38 cellular contexts compared by ENCODE assay signal in the genomic region with DNA sequence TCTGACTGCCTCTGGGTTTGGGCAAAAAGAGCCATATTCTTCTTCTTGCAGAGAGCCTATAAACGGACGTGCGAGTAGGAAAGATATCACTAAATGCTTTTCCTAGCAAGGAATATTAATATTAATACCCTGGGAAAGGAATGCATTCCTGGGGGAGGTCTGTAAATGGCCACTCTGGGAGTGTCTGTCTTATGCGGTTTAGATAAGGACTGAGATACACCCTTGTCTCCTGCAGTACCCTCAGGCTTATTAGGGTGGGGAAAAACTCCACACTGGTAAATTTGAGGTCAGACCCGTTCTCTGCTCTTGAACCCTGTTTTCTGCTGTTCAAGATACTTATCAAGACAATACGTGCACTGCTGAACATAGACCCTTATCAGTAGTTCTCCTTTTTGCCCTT.
"Had no signal": no experiment of that assay in that cellular context is flagged by ENCODE, and none has a peak within 500 bp of the region (broad histone marks: within the 10 kb centered on the region; RNA-seq: fewer than 3 reads in every experiment).

No MANE protein-coding gene starts in this region.

- H3K36me3 ChIP-seq: adrenal gland, ascending aorta, brain microvascular endothelial cell, breast epithelium, cardiac muscle cell had no signal

- H3K9me3 ChIP-seq: adrenal gland, body of pancreas had no signal

- H3K4me3 ChIP-seq: adrenal gland, ascending aorta, body of pancreas, breast epithelium, cardiac muscle cell had no signal

- ATAC-seq: activated naive CD4-positive, alpha-beta T cell treated with anti-CD3 and anti-CD28 coated beads, Interleukin-2, amount 50 U/mL, for 72 hours; activated naive CD8-positive, alpha-beta T cell treated with anti-CD3 and anti-CD28 coated beads, Interleukin-2, amount 50 U/mL, for 24 hours; activated T-cell treated with anti-CD3 and anti-CD28 coated beads, Interleukin-2, amount 50 U/mL, for 4 hours; activated T-cell treated with anti-CD3 and anti-CD28 coated beads, Interleukin-2, amount 50 U/mL, for 72 hours; activated T-helper 17 cell treated with anti-CD3 and anti-CD28 coated beads, Interleukin-2, amount 50 U/mL, for 72 hours; body of pancreas had no signal

- H3K36me3 Mint-ChIP-seq: activated naive CD4-positive, alpha-beta T cell treated with anti-CD3 and anti-CD28 coated beads, Interleukin-2, amount 10 ng/mL, durations not matched to agents 7 days and 5 days; activated naive CD4-positive, alpha-beta T cell treated with anti-CD3 and anti-CD28 coated beads, Interleukin-2, amount 50 U/mL, for 24 hours; activated naive CD4-positive, alpha-beta T cell treated with anti-CD3 and anti-CD28 coated beads, Interleukin-2, amount 50 U/mL, for 72 hours; activated naive CD8-positive, alpha-beta T cell treated with anti-CD3 and anti-CD28 coated beads for 36 hours; activated naive CD8-positive, alpha-beta T cell treated with anti-CD3 and anti-CD28 coated beads, Interleukin-2, amount 10 ng/mL, durations not matched to agents 7 days and 5 days; brain had no signal

- H3K27me3 ChIP-seq: adrenal gland, ascending aorta, body of pancreas, brain microvascular endothelial cell, breast epithelium, cardiac muscle cell had no signal

- H3K27me3 Mint-ChIP-seq: activated naive CD4-positive, alpha-beta T cell treated with anti-CD3 and anti-CD28 coated beads, Interleukin-2, amount 10 ng/mL, durations not matched to agents 7 days and 5 days; activated naive CD4-positive, alpha-beta T cell treated with anti-CD3 and anti-CD28 coated beads, Interleukin-2, amount 50 U/mL, for 24 hours; activated naive CD8-positive, alpha-beta T cell; activated naive CD8-positive, alpha-beta T cell treated with anti-CD3 and anti-CD28 coated beads for 36 hours; activated naive CD8-positive, alpha-beta T cell treated with anti-CD3 and anti-CD28 coated beads, Interleukin-2, amount 10 ng/mL, durations not matched to agents 7 days and 5 days; activated naive CD8-positive, alpha-beta T cell treated with anti-CD3 and anti-CD28 coated beads, Interleukin-2, amount 50 U/mL, for 24 hours; activated T-cell treated with anti-CD3 and anti-CD28 coated beads, Interleukin-2, amount 50 U/mL, for 24 hours; activated T-helper 17 cell treated with anti-CD3 and anti-CD28 coated beads, Interleukin-2, amount 50 U/mL, for 72 hours; brain; central memory CD8-positive, alpha-beta T cell had no signal

- H3K4me3 Mint-ChIP-seq: activated naive CD4-positive, alpha-beta T cell treated with anti-CD3 and anti-CD28 coated beads for 36 hours; activated naive CD4-positive, alpha-beta T cell treated with anti-CD3 and anti-CD28 coated beads, Interleukin-2, amount 10 ng/mL, durations not matched to agents 7 days and 5 days; activated naive CD4-positive, alpha-beta T cell treated with anti-CD3 and anti-CD28 coated beads, Interleukin-2, amount 50 U/mL, for 24 hours; activated naive CD8-positive, alpha-beta T cell; activated naive CD8-positive, alpha-beta T cell treated with anti-CD3 and anti-CD28 coated beads for 36 hours; activated naive CD8-positive, alpha-beta T cell treated with anti-CD3 and anti-CD28 coated beads, Interleukin-2, amount 10 ng/mL, durations not matched to agents 7 days and 5 days; activated naive CD8-positive, alpha-beta T cell treated with anti-CD3 and anti-CD28 coated beads, Interleukin-2, amount 50 U/mL, for 24 hours; activated T-cell treated with anti-CD3 and anti-CD28 coated beads, Interleukin-2, amount 50 U/mL, for 24 hours; activated T-cell treated with anti-CD3 and anti-CD28 coated beads, Interleukin-2, amount 50 U/mL, for 4 hours; activated T-cell treated with anti-CD3 and anti-CD28 coated beads, Interleukin-2, amount 50 U/mL, for 72 hours; activated T-helper 1 cell treated with anti-CD3 and anti-CD28 coated beads, Interleukin-12 subunit alpha, Interleukin-12 subunit beta, Interleukin-2, Interleukin-4 antibody, amounts not matched to agents 30 ng/mL and 10 ng/mL and 1 ng/mL, durations not matched to agents 14 hours and 24 hours and 36 hours; activated T-helper 17 cell treated with anti-CD3 and anti-CD28 coated beads, Interleukin-2, amount 50 U/mL, for 72 hours; brain; central memory CD8-positive, alpha-beta T cell had no signal

- H3K4me1 ChIP-seq: adrenal gland, ascending aorta, body of pancreas, breast epithelium had no signal

- DNase-seq: activated effector memory CD4-positive, alpha-beta T cell treated with anti-CD3 and anti-CD28 coated beads, Interleukin-2, amount 50 U/mL, for 16 hours; activated effector memory CD4-positive, alpha-beta T cell treated with Interleukin-2 at 50 U/mL for 16 hours; activated gamma-delta T cell; activated gamma-delta T cell treated with Interleukin-2 at 50 U/mL for 16 hours; activated naive CD4-positive, alpha-beta T cell; activated naive CD4-positive, alpha-beta T cell treated with anti-CD3 and anti-CD28 coated beads for 36 hours; activated naive CD4-positive, alpha-beta T cell treated with anti-CD3 and anti-CD28 coated beads, Interleukin-2, amount 10 ng/mL, durations not matched to agents 7 days and 5 days; activated naive CD4-positive, alpha-beta T cell treated with anti-CD3 and anti-CD28 coated beads, Interleukin-2, amount 50 U/mL, for 16 hours; activated naive CD4-positive, alpha-beta T cell treated with Interleukin-2 at 50 U/mL for 16 hours; activated naive CD8-positive, alpha-beta T cell treated with anti-CD3 and anti-CD28 coated beads for 36 hours; activated naive CD8-positive, alpha-beta T cell treated with anti-CD3 and anti-CD28 coated beads, Interleukin-2, amount 10 ng/mL, durations not matched to agents 7 days and 5 days; activated naive CD8-positive, alpha-beta T cell treated with anti-CD3 and anti-CD28 coated beads, Interleukin-2, amount 50 U/mL, for 24 hours; activated T-cell treated with anti-CD3 and anti-CD28 coated beads, Interleukin-2, amount 50 U/mL, for 1 hour; activated T-cell treated with anti-CD3 and anti-CD28 coated beads, Interleukin-2, amount 50 U/mL, for 24 hours; activated T-cell treated with anti-CD3 and anti-CD28 coated beads, Interleukin-2, amount 50 U/mL, for 4 hours; activated T-cell treated with anti-CD3 and anti-CD28 coated beads, Interleukin-2, amount 50 U/mL, for 48 hours; activated T-cell treated with anti-CD3 and anti-CD28 coated beads, Interleukin-2, amount 50 U/mL, for 72 hours; adrenal gland; amniotic stem cell; amygdala; anterior cingulate cortex; aorta; body of pancreas; brain microvascular endothelial cell; caudate nucleus; central memory CD4-positive, alpha-beta T cell; cerebellar nuclear complex had no signal

- H3K4me1 Mint-ChIP-seq: activated naive CD4-positive, alpha-beta T cell treated with anti-CD3 and anti-CD28 coated beads, Interleukin-2, amount 10 ng/mL, durations not matched to agents 7 days and 5 days; activated naive CD4-positive, alpha-beta T cell treated with anti-CD3 and anti-CD28 coated beads, Interleukin-2, amount 50 U/mL, for 24 hours; activated naive CD8-positive, alpha-beta T cell treated with anti-CD3 and anti-CD28 coated beads for 36 hours; activated naive CD8-positive, alpha-beta T cell treated with anti-CD3 and anti-CD28 coated beads, Interleukin-2, amount 10 ng/mL, durations not matched to agents 7 days and 5 days; activated T-helper 17 cell treated with anti-CD3 and anti-CD28 coated beads, Interleukin-2, amount 50 U/mL, for 72 hours; brain; central memory CD8-positive, alpha-beta T cell had no signal

- H3K27ac ChIP-seq: adrenal gland, ascending aorta, body of pancreas, brain microvascular endothelial cell, breast epithelium, cardiac muscle cell had no signal

- H3K27ac Mint-ChIP-seq: activated naive CD4-positive, alpha-beta T cell treated with anti-CD3 and anti-CD28 coated beads for 36 hours; activated naive CD4-positive, alpha-beta T cell treated with anti-CD3 and anti-CD28 coated beads, Interleukin-2, amount 10 ng/mL, durations not matched to agents 7 days and 5 days; activated naive CD4-positive, alpha-beta T cell treated with anti-CD3 and anti-CD28 coated beads, Interleukin-2, amount 50 U/mL, for 24 hours; activated naive CD4-positive, alpha-beta T cell treated with anti-CD3 and anti-CD28 coated beads, Interleukin-2, amount 50 U/mL, for 72 hours; activated naive CD8-positive, alpha-beta T cell; activated naive CD8-positive, alpha-beta T cell treated with anti-CD3 and anti-CD28 coated beads for 36 hours; activated naive CD8-positive, alpha-beta T cell treated with anti-CD3 and anti-CD28 coated beads, Interleukin-2, amount 10 ng/mL, durations not matched to agents 7 days and 5 days; activated naive CD8-positive, alpha-beta T cell treated with anti-CD3 and anti-CD28 coated beads, Interleukin-2, amount 50 U/mL, for 24 hours; activated T-cell treated with anti-CD3 and anti-CD28 coated beads, Interleukin-2, amount 50 U/mL, for 24 hours; activated T-cell treated with anti-CD3 and anti-CD28 coated beads, Interleukin-2, amount 50 U/mL, for 72 hours; activated T-helper 1 cell treated with anti-CD3 and anti-CD28 coated beads, Interleukin-12 subunit alpha, Interleukin-12 subunit beta, Interleukin-2, Interleukin-4 antibody, amounts not matched to agents 30 ng/mL and 10 ng/mL and 1 ng/mL, durations not matched to agents 14 hours and 24 hours and 36 hours; activated T-helper 17 cell treated with anti-CD3 and anti-CD28 coated beads, Interleukin-2, amount 50 U/mL, for 72 hours; activated T-helper 2 cell treated with anti-CD3 and anti-CD28 coated beads, Interferon-gamma antibody, Interleukin-2, Interleukin-4, amounts not matched to agents 10 μg/mL and 5 μg/mL and 100 μg/mL, durations not matched to agents 14 hours and 24 hours and 36 hours; brain had no signal
